ENCODE assay signal across 34 cellular contexts in genomic region chrX:148361641-148362040, GRCh38.
"Had no signal": no experiment of that assay in that cellular context is flagged by ENCODE, and none has a peak within 500 bp of the region (broad histone marks: within the 10 kb centered on the region; RNA-seq: fewer than 3 reads in every experiment).

No MANE protein-coding gene starts in this region.

- H3K4me3 ChIP-seq: MG63 had no signal

- H3K36me3 ChIP-seq: MG63 had no signal

- H3K9me3 ChIP-seq: MG63 had no signal

- DNase-seq: Karpas-422, Kasumi-1, MG63, MM.1S, MV-4-11, NCI-H1048, NCI-H1092, NCI-H1092 treated with DMSO at 0.1 percent for 48 hours, NCI-H1105, NCI-H1105 treated with DMSO at 0.1 percent for 48 hours, NCI-H1417, NCI-H1417 treated with DMSO at 0.1 percent for 48 hours, NCI-H1436, NCI-H1436 treated with DMSO at 0.1 percent for 48 hours, NCI-H146, NCI-H1694, NCI-H1694 treated with DMSO at 0.1 percent for 48 hours, NCI-H187, NCI-H187 treated with DMSO at 0.1 percent for 48 hours, NCI-H1930, NCI-H2029, NCI-H2029 treated with DMSO at 0.1 percent for 48 hours, NCI-H2081, NCI-H2081 treated with DMSO at 0.1 percent for 48 hours, NCI-H2107, NCI-H2171, NCI-H2171 treated with DMSO at 0.1 percent for 48 hours, NCI-H2227 treated with DMSO at 0.1 percent for 48 hours, NCI-H226, NCI-H345, NCI-H446, NCI-H446 treated with DMSO at 0.1 percent for 48 hours, NCI-H510A, NCI-H510A treated with DMSO at 0.1 percent for 48 hours had no signal

- H3K27me3 ChIP-seq: MG63 had no signal
